ENCODE assay signal across 20 cellular contexts in the genomic region with DNA sequence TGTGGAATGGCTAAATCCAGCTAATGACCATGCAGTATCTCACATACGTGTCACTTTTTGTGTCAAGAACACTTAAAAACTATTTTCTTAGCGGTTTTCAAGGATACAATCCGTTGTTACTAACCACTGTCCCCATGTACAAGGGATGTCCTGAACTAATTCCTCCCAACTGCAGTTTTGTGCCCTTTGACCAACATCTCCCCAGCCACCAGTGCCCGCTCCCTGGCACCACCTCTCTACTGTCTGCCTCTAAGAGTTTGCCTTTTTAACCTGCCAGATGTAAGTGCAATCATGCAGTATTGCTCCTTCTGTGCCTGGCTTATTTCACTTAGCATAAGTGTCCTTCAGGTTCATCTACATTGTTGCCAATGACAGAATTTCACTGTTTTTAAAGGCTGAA.
"Had no signal": no experiment of that assay in that cellular context is flagged by ENCODE, and none has a peak within 500 bp of the region (broad histone marks: within the 10 kb centered on the region; RNA-seq: fewer than 3 reads in every experiment).

No MANE protein-coding gene starts in this region.

- ATAC-seq: activated naive CD8-positive, alpha-beta T cell treated with anti-CD3 and anti-CD28 coated beads, Interleukin-2, amount 50 U/mL, for 24 hours; heart right ventricle; left colon; lower lobe of right lung; naive thymus-derived CD8-positive, alpha-beta T cell; upper lobe of right lung had no signal

- DNase-seq: activated CD4-positive, alpha-beta memory T cell treated with anti-CD3 and anti-CD28 coated beads for 36 hours; activated CD4-positive, alpha-beta T cell treated with anti-CD3 and anti-CD28 coated beads for 48 hours; activated CD4-positive, CD25-positive, alpha-beta regulatory T cell; activated gamma-delta T cell; activated naive CD4-positive, alpha-beta T cell treated with anti-CD3 and anti-CD28 coated beads, Interleukin-2, amount 50 U/mL, for 16 hours; activated naive CD8-positive, alpha-beta T cell treated with anti-CD3 and anti-CD28 coated beads, Interleukin-2, amount 50 U/mL, for 24 hours; cerebellar nuclear complex; islet precursor cell; left colon; lower lobe of right lung; retina; sigmoid colon; stimulated activated CD4-positive, alpha-beta T cell treated with anti-CD3 and anti-CD28 coated beads, Interleukin-15, amount 100 ng/mL, for 24 hours; stimulated activated naive CD4-positive, alpha-beta T cell treated with Interleukin-2 at 50 U/mL for 16 hours had no signal

- H3K36me3 ChIP-seq: heart right ventricle, lower lobe of right lung, neural progenitor cell, sigmoid colon, thoracic aorta, upper lobe of right lung had no signal

- H3K27me3 ChIP-seq: neural progenitor cell, sigmoid colon, upper lobe of right lung had no signal

- H3K4me1 ChIP-seq: heart right ventricle, lower lobe of right lung, neural progenitor cell, sigmoid colon, upper lobe of right lung had no signal

- H3K9me3 ChIP-seq: heart right ventricle, lower lobe of right lung, sigmoid colon, thoracic aorta, upper lobe of right lung had no signal

- H2AFZ ChIP-seq: neural progenitor cell had no signal

- H3K4me3 ChIP-seq: heart right ventricle, lower lobe of right lung, neural progenitor cell, sigmoid colon, smooth muscle cell, thoracic aorta, upper lobe of right lung had no signal

- H3K27ac ChIP-seq: heart right ventricle, lower lobe of right lung, neural progenitor cell, sigmoid colon, thoracic aorta, upper lobe of right lung had no signal

- H3K4me2 ChIP-seq: neural progenitor cell, smooth muscle cell had no signal
